8 cellular contexts compared by ENCODE assay signal in genomic region chr9:14314424-14314928, GRCh38. TPM values are rescaled to one million over a fixed set of nuclear protein-coding genes. Genes with fewer than 3 reads are reported as not detected.
A peak's percentile ranks its signal among the peaks of the same experiment; 100 is the strongest.
DNase-seq lines count a peak whose midpoint lies in the region; ATAC-seq and TF ChIP-seq lines count a peak whose summit lies in the region.

No MANE protein-coding gene starts in this region.

- no peaks in the 10 kb centered on the region for H3K9me3 Mint-ChIP-seq in activated T-cell treated with anti-CD3 and anti-CD28 coated beads, Interleukin-2, amount 50 U/mL, for 72 hours
- H3K9me3 Mint-ChIP-seq in activated B cell treated with CpG ODN at 0.5 μM for 24 hours (peaks cover 3% of the 10 kb centered on the region), natural killer cell (no peaks in the 10 kb centered on the region)

- H3K27me3 Mint-ChIP-seq in activated T-cell treated with anti-CD3 and anti-CD28 coated beads, Interleukin-2, amount 50 U/mL, for 72 hours (ENCODE audit: low read depth) = peaks cover 70% of the 10 kb centered on the region
- H3K27me3 Mint-ChIP-seq in activated B cell treated with CpG ODN at 0.5 μM for 24 hours (peaks cover 50% of the 10 kb centered on the region), natural killer cell (ENCODE audit: low read depth in 2 of 2) (peaks cover 44 to 56% of the 10 kb centered on the region in 2 donors)

- intact Hi-C loops in activated B cell treated with CpG ODN at 0.5 μM for 24 hours (cut with micrococcal nuclease) (loop anchor here (1.0 kb wide), 1 partner anchor 8 kb away; no protein-coding TSS in a partner anchor), natural killer cell (cut with micrococcal nuclease) (no loop called here)

- peak overlapping the region; percentile 99 for H3K4me3 ChIP-seq in fibroblast of pulmonary artery (replicated peaks; ENCODE audit: low read depth, low read length)

- peaks cover 20% of the 10 kb centered on the region for H3K4me1 Mint-ChIP-seq in activated T-cell treated with anti-CD3 and anti-CD28 coated beads, Interleukin-2, amount 50 U/mL, for 72 hours (ENCODE audit: low read depth)
- H3K4me1 Mint-ChIP-seq in activated B cell treated with CpG ODN at 0.5 μM for 24 hours (peaks cover 19% of the 10 kb centered on the region), natural killer cell (peaks cover 16 to 20% of the 10 kb centered on the region in 2 donors)

- peak overlapping the region; percentile 84 to 94 for H3K4me3 Mint-ChIP-seq in activated T-cell treated with anti-CD3 and anti-CD28 coated beads, Interleukin-2, amount 50 U/mL, for 72 hours
- H3K4me3 Mint-ChIP-seq in activated B cell treated with CpG ODN at 0.5 μM for 24 hours (peak overlapping the region; percentile 77), natural killer cell (peak overlapping the region; percentile 92)

- POLR2A ChIA-PET in activated B cell treated with CpG ODN at 0.5 μM for 24 hours (lab: Charles Lee) = no interaction called here

- H3K27ac Mint-ChIP-seq in activated T-cell treated with anti-CD3 and anti-CD28 coated beads, Interleukin-2, amount 50 U/mL, for 72 hours = peak overlapping the region; percentile 50
- H3K27ac Mint-ChIP-seq in activated B cell treated with CpG ODN at 0.5 μM for 24 hours = no peak overlapping the region
- no peak overlapping the region for H3K27ac Mint-ChIP-seq in natural killer cell

- CTCF ChIA-PET in activated B cell treated with CpG ODN at 0.5 μM for 24 hours (lab: Charles Lee) = no interaction called here

- no peak for DNase-seq in activated T-cell treated with anti-CD3 and anti-CD28 coated beads, Interleukin-2, amount 50 U/mL, for 72 hours
- DNase-seq in activated T-cell treated with anti-CD3 and anti-CD28 coated beads, Interleukin-2, amount 50 U/mL, for 48 hours = no peak
- DNase-seq in NCI-H146 treated with DMSO at 0.1 percent for 48 hours (lab: John Stamatoyannopoulos, UW; ENCODE audit: unreplicated experiment) (peak; percentile 83), activated B cell treated with CpG ODN at 0.5 μM for 24 hours (no peak), fibroblast of pulmonary artery (ENCODE audit: low read depth) (peak; percentile 96), natural killer cell (no peak), HUDEP-2 (lab: John Stamatoyannopoulos, UW; ENCODE audit: unreplicated experiment in 76 of 76) (no peak)

- H3K36me3 Mint-ChIP-seq in activated T-cell treated with anti-CD3 and anti-CD28 coated beads, Interleukin-2, amount 50 U/mL, for 72 hours (ENCODE audit: insufficient read depth in 2 of 2) = peaks cover 2 to 8% of the 10 kb centered on the region in 2 donors
- H3K36me3 Mint-ChIP-seq in activated B cell treated with CpG ODN at 0.5 μM for 24 hours (ENCODE audit: low read depth) (peaks cover 3% of the 10 kb centered on the region), natural killer cell (no peaks in the 10 kb centered on the region)

- no peak for ATAC-seq in activated T-cell treated with anti-CD3 and anti-CD28 coated beads, Interleukin-2, amount 50 U/mL, for 72 hours (replicated peaks in 1 of 2)
- ATAC-seq in activated B cell treated with CpG ODN at 0.5 μM for 24 hours (ENCODE audit: low read depth) (no peak), natural killer cell (no peak), GM21381 (IDR thresholded peaks at IDR 0.05; ENCODE audit: unreplicated experiment) (no peak)

- no peak for TF ChIP-seq CTCF in activated B cell treated with CpG ODN at 0.5 μM for 24 hours (IDR thresholded peaks at IDR 0.05)
- no peak for TF ChIP-seq CTCF in fibroblast of pulmonary artery (IDR thresholded peaks at IDR 0.05; ENCODE audit: low read length, missing control alignments)
- TF ChIP-seq CTCF in natural killer cell (IDR thresholded peaks at IDR 0.05) = no peak

RNA-seq across cellular contexts. Expression of gene NFIB, which starts 0.5 kb away (rescaled TPM):
- total RNA-seq in activated T-cell treated with anti-CD3 and anti-CD28 coated beads, Interleukin-2, amount 50 U/mL, for 72 hours = not detected
- total RNA-seq in activated B cell treated with CpG ODN at 0.5 μM for 24 hours (not detected in 2 replicates), natural killer cell (under 1 TPM in 2 of 3 donors, not detected in 1; 0.20 to 0.21 TPM)

Comparison
In these comparisons a context has a peak if more than half of its experiments do, and no peak if none do; other contexts are left out.
1. DNase-seq: peak in NCI-H146 treated with DMSO at 0.1 percent for 48 hours (single experiment) and fibroblast of pulmonary artery (single experiment); none in activated T-cell treated with anti-CD3 and anti-CD28 coated beads, Interleukin-2, amount 50 U/mL, for 72 hours (0 of 2), activated T-cell treated with anti-CD3 and anti-CD28 coated beads, Interleukin-2, amount 50 U/mL, for 48 hours (0 of 2), activated B cell treated with CpG ODN at 0.5 μM for 24 hours (single experiment), natural killer cell (single experiment) and HUDEP-2 (0 of 76).
2. Peak in every context shown above with its lines, with median percentiles within 50 percentile points of each other: H3K4me3 Mint-ChIP-seq.